Comparison of ENCODE assay signal across 8 cellular contexts in genomic region chr7:4682621-4683042, GRCh38. TPM values are rescaled to one million over a fixed set of nuclear protein-coding genes. Genes with fewer than 3 reads are reported as not detected.
DNase-seq lines count a peak whose midpoint lies in the region; ATAC-seq and TF ChIP-seq lines count a peak whose summit lies in the region.

No MANE protein-coding gene starts in this region.

- no peaks in the 10 kb centered on the region for H3K9me3 ChIP-seq in KOPT-K1 (ENCODE audit: insufficient read depth, low read length, poor library complexity, severe bottlenecking)
- H3K9me3 ChIP-seq in endocrine pancreas (ENCODE audit: control insufficient read depth, low read length) = no peaks in the 10 kb centered on the region
- H3K9me3 ChIP-seq in muscle layer of duodenum (ENCODE audit: control insufficient read depth in 1 of 2, low read length in 2 of 2) = no peaks in the 10 kb centered on the region
- no peaks in the 10 kb centered on the region for H3K9me3 ChIP-seq in tibial nerve

- H3K27me3 ChIP-seq in endocrine pancreas (ENCODE audit: control insufficient read depth, insufficient read depth, low read length) (no peaks in the 10 kb centered on the region), muscle layer of duodenum (ENCODE audit: low read depth, low read length) (no peaks in the 10 kb centered on the region), tibial nerve (no peaks in the 10 kb centered on the region)

- H3K4me3 ChIP-seq in endocrine pancreas (ENCODE audit: control insufficient read depth, insufficient read depth, low read length) = no peak overlapping the region
- peak overlapping the region; percentile 39 to 83 for H3K4me3 ChIP-seq in muscle layer of duodenum (ENCODE audit: low read depth in 1 of 2, low read length in 2 of 2)
- peak overlapping the region; percentile 85 to 94 (median 90) for H3K4me3 ChIP-seq in tibial nerve

- H3K36me3 ChIP-seq in KOPT-K1 (ENCODE audit: insufficient read depth, low read length) (peaks cover 15% of the 10 kb centered on the region), endocrine pancreas (ENCODE audit: control insufficient read depth, insufficient read depth, low read length) (no peaks in the 10 kb centered on the region), muscle layer of duodenum (ENCODE audit: control insufficient read depth in 1 of 2, insufficient read depth in 2 of 2, low read length in 2 of 2) (no peaks in the 10 kb centered on the region), tibial nerve (no peaks in the 10 kb centered on the region)

- peak overlapping the region; percentile 76 for H3K27ac ChIP-seq in KOPT-K1 (ENCODE audit: low read depth, low read length, poor library complexity, severe bottlenecking)
- peak overlapping the region; percentile 93 for H3K27ac ChIP-seq in muscle layer of duodenum (ENCODE audit: low read length)
- H3K27ac ChIP-seq in tibial nerve = peak overlapping the region; percentile 65 to 91 (median 89)

- peak overlapping the region; percentile 82 for H3K9ac ChIP-seq in endocrine pancreas (ENCODE audit: control insufficient read depth, insufficient read depth, low read length)

- ATAC-seq in GM21737 (IDR thresholded peaks at IDR 0.05; ENCODE audit: unreplicated experiment) = peak; percentile 26

- no peak for TF ChIP-seq EP300 in tibial nerve (IDR thresholded peaks at IDR 0.05)

- 0 to 1% methylated on average over 16 to 30 of the region's 47 CpGs for WGBS in tibial nerve, 2 donors

- TF ChIP-seq CTCF in tibial nerve (IDR thresholded peaks at IDR 0.05) = no peak

- no peaks in the 10 kb centered on the region for H3K4me1 ChIP-seq in endocrine pancreas (ENCODE audit: control insufficient read depth, insufficient read depth, low read length)
- H3K4me1 ChIP-seq in muscle layer of duodenum (ENCODE audit: control insufficient read depth in 1 of 2, insufficient read depth in 2 of 2, low read length in 2 of 2) = peaks cover 0 to 25% of the 10 kb centered on the region in 2 donors
- peaks cover 0 to 42% (median 10%) of the 10 kb centered on the region in 4 donors for H3K4me1 ChIP-seq in tibial nerve

- TF ChIP-seq POLR2A in tibial nerve (IDR thresholded peaks at IDR 0.05) = no peak

- peak; percentile 43 for DNase-seq in GF-D8 (lab: John Stamatoyannopoulos, UW)
- DNase-seq in activated CD4-positive, alpha-beta T cell treated with anti-CD3 and anti-CD28 coated beads, Interleukin-2, amount 50 U/mL, for 4 hours = peak; percentile 26
- DNase-seq in tibial nerve (ENCODE audit: low spot score in 2 of 2) = no peak
- DNase-seq in effector CD8-positive, alpha-beta T cell (lab: John Stamatoyannopoulos, UW) = no peak

RNA-seq across cellular contexts. Expression of gene FOXK1, which starts 0.5 kb away (rescaled TPM):
- 10 to 100 TPM; 24.5 to 47.3 (median 26.4) TPM for total RNA-seq in tibial nerve

Comparison
In these comparisons a context has a peak if more than half of its experiments do, and no peak if none do; other contexts are left out.
1. DNase-seq: peak in GF-D8 (single experiment) and activated CD4-positive, alpha-beta T cell treated with anti-CD3 and anti-CD28 coated beads, Interleukin-2, amount 50 U/mL, for 4 hours (2 of 2); none in tibial nerve (0 of 2) and effector CD8-positive, alpha-beta T cell (single experiment).
2. Peak in every context shown above with its lines, with median percentiles within 50 percentile points of each other: H3K27ac ChIP-seq.